Comparison of ENCODE assay signal across 1 cellular context in the genomic region with DNA sequence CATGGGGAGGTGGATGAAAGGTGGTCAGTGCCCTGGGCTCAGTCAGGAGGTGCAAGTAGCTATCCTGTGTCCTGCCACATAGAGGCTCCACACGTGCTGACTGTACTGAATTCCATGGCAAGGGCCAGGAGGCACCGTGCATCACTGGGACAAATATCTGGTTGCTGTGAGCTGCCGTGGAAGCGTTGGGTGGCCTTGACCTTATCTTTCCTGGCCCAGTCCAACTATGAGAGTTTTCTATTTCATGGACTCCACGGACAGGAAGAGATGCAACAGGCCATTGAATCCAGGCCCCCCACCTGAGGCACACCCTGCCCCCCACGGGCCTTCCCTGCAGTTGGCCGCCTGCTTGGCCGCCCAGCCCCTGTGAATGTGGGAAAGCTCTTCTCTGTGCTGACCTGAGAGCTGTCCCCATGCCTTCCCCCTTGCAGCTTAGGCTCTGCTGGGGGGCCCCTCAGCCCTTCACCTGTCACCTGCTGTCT.
TF ChIP-seq lines count a peak whose summit lies in the region.

No MANE protein-coding gene starts in this region.

TF ChIP-seq in HepG2, 621 proteins besides CTCF, POLR2A, EP300 and RAD21 (continued from another document and continues in another):
- no peak for TF ChIP-seq ZNF574 (CRISPR knock-in tag; IDR thresholded peaks at IDR 0.05)
- TF ChIP-seq KDM2A (CRISPR knock-in tag; IDR thresholded peaks at IDR 0.05; ENCODE audit: borderline replicate concordance, low read depth): no peak
- TF ChIP-seq DMAP1 (CRISPR knock-in tag; IDR thresholded peaks at IDR 0.05): no peak
- TF ChIP-seq ZNF407 (CRISPR knock-in tag; IDR thresholded peaks at IDR 0.05; ENCODE audit: not compliant biosample characterization): no peak
- TF ChIP-seq SAP130 (CRISPR knock-in tag; IDR thresholded peaks at IDR 0.05; ENCODE audit: low read depth): peak; percentile 44; the same call in 1 of the 2 replicates
- peak; percentile 55; the same call in 1 of the 2 replicates for TF ChIP-seq BHLHE40 (IDR thresholded peaks at IDR 0.05; ENCODE audit: low read length)
- TF ChIP-seq ZNF605 (CRISPR knock-in tag; IDR thresholded peaks at IDR 0.05): no peak
- TF ChIP-seq EED (CRISPR knock-in tag; IDR thresholded peaks at IDR 0.05): no peak
- no peak for TF ChIP-seq ZNF260 (CRISPR knock-in tag; IDR thresholded peaks at IDR 0.05; ENCODE audit: borderline replicate concordance, low read depth)
- TF ChIP-seq, protein P1, sequence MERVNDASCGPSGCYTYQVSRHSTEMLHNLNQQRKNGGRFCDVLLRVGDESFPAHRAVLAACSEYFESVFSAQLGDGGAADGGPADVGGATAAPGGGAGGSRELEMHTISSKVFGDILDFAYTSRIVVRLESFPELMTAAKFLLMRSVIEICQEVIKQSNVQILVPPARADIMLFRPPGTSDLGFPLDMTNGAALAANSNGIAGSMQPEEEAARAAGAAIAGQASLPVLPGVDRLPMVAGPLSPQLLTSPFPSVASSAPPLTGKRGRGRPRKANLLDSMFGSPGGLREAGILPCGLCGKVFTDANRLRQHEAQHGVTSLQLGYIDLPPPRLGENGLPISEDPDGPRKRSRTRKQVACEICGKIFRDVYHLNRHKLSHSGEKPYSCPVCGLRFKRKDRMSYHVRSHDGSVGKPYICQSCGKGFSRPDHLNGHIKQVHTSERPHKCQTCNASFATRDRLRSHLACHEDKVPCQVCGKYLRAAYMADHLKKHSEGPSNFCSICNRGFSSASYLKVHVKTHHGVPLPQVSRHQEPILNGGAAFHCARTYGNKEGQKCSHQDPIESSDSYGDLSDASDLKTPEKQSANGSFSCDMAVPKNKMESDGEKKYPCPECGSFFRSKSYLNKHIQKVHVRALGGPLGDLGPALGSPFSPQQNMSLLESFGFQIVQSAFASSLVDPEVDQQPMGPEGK (CRISPR knock-in tag; IDR thresholded peaks at IDR 0.05): 0 out of 2 replicates have a peak, but pooled peaks have one; percentile 24
- TF ChIP-seq, protein P2, sequence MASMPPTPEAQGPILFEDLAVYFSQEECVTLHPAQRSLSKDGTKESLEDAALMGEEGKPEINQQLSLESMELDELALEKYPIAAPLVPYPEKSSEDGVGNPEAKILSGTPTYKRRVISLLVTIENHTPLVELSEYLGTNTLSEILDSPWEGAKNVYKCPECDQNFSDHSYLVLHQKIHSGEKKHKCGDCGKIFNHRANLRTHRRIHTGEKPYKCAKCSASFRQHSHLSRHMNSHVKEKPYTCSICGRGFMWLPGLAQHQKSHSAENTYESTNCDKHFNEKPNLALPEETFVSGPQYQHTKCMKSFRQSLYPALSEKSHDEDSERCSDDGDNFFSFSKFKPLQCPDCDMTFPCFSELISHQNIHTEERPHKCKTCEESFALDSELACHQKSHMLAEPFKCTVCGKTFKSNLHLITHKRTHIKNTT (CRISPR knock-in tag; IDR thresholded peaks at IDR 0.05): no peak
- TF ChIP-seq, protein P3, sequence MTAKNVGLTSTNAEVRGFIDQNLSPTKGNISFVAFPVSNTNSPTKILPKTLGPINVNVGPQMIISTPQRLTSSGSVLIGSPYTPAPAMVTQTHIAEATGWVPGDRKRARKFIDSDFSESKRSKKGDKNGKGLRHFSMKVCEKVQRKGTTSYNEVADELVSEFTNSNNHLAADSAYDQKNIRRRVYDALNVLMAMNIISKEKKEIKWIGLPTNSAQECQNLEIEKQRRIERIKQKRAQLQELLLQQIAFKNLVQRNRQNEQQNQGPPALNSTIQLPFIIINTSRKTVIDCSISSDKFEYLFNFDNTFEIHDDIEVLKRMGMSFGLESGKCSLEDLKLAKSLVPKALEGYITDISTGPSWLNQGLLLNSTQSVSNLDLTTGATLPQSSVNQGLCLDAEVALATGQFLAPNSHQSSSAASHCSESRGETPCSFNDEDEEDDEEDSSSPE (CRISPR knock-in tag; IDR thresholded peaks at IDR 0.05): no peak
- 0 out of 2 replicates have a peak, but pooled peaks have one; percentile 39 for TF ChIP-seq ZNF784 (CRISPR knock-in tag; IDR thresholded peaks at IDR 0.05; ENCODE audit: borderline replicate concordance)
- TF ChIP-seq ZNF775 (CRISPR knock-in tag; IDR thresholded peaks at IDR 0.05; ENCODE audit: borderline replicate concordance): no peak
- TF ChIP-seq SAFB2 (CRISPR knock-in tag; IDR thresholded peaks at IDR 0.05; ENCODE audit: borderline replicate concordance, low read depth): no peak
- TF ChIP-seq ZBTB1 (CRISPR knock-in tag; IDR thresholded peaks at IDR 0.05; ENCODE audit: borderline replicate concordance): no peak
- TF ChIP-seq NR2F1 (CRISPR knock-in tag; IDR thresholded peaks at IDR 0.05): peak in 1 of 2 experiments; percentile 50; a peak in 2 of 4 replicates
- no peak for TF ChIP-seq CAMTA2 (CRISPR knock-in tag; IDR thresholded peaks at IDR 0.05; ENCODE audit: borderline replicate concordance)
- TF ChIP-seq ZNF547 (CRISPR knock-in tag; IDR thresholded peaks at IDR 0.05): no peak
- TF ChIP-seq GATAD1 (CRISPR knock-in tag; IDR thresholded peaks at IDR 0.05): no peak
- peak; percentile 74 for TF ChIP-seq NR2C2 (CRISPR knock-in tag; IDR thresholded peaks at IDR 0.05; ENCODE audit: borderline replicate concordance)
- TF ChIP-seq MTA1 (CRISPR knock-in tag; IDR thresholded peaks at IDR 0.05; ENCODE audit: borderline replicate concordance): peak; percentile 26; the same call in 1 of the 2 replicates
- TF ChIP-seq MYPOP (CRISPR knock-in tag; IDR thresholded peaks at IDR 0.05): no peak
- TF ChIP-seq ZNF121 (CRISPR knock-in tag; IDR thresholded peaks at IDR 0.05): 0 out of 2 replicates have a peak, but pooled peaks have one; percentile 11
- no peak for TF ChIP-seq SMAD9 (CRISPR knock-in tag; IDR thresholded peaks at IDR 0.05)
- TF ChIP-seq, protein P4, sequence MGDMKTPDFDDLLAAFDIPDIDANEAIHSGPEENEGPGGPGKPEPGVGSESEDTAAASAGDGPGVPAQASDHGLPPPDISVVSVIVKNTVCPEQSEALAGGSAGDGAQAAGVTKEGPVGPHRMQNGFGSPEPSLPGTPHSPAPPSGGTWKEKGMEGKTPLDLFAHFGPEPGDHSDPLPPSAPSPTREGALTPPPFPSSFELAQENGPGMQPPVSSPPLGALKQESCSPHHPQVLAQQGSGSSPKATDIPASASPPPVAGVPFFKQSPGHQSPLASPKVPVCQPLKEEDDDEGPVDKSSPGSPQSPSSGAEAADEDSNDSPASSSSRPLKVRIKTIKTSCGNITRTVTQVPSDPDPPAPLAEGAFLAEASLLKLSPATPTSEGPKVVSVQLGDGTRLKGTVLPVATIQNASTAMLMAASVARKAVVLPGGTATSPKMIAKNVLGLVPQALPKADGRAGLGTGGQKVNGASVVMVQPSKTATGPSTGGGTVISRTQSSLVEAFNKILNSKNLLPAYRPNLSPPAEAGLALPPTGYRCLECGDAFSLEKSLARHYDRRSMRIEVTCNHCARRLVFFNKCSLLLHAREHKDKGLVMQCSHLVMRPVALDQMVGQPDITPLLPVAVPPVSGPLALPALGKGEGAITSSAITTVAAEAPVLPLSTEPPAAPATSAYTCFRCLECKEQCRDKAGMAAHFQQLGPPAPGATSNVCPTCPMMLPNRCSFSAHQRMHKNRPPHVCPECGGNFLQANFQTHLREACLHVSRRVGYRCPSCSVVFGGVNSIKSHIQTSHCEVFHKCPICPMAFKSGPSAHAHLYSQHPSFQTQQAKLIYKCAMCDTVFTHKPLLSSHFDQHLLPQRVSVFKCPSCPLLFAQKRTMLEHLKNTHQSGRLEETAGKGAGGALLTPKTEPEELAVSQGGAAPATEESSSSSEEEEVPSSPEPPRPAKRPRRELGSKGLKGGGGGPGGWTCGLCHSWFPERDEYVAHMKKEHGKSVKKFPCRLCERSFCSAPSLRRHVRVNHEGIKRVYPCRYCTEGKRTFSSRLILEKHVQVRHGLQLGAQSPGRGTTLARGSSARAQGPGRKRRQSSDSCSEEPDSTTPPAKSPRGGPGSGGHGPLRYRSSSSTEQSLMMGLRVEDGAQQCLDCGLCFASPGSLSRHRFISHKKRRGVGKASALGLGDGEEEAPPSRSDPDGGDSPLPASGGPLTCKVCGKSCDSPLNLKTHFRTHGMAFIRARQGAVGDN (CRISPR knock-in tag; IDR thresholded peaks at IDR 0.05): peak; percentile 74
